In the genomic region with DNA sequence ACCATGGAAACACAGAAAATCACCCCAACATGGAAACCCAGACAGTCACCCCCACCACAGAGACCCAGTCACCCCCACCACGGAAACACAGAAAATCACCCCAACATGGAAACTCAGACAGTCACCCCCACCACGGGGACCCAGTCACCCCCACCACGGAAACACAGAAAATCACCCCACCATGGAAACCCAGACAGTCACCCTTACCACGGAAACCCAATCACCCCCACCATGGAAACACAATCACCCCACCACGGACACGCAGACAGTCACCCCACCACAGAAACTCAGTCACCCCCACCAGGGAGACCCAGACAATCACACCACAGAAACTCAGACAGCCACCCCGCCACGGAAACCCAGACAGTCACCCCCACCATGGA, we compare ENCODE assay signal across 8 cellular contexts. TPM values are rescaled to one million over a fixed set of nuclear protein-coding genes. Genes with fewer than 3 reads are reported as not detected.
DNase-seq lines count a peak whose midpoint lies in the region; ATAC-seq and TF ChIP-seq lines count a peak whose summit lies in the region.
"Not testable (repeated sequence)": the region's sequence is repeated elsewhere in the genome, so short reads cannot be mapped to it uniquely, and the experiment has no call there.

No MANE protein-coding gene starts in this region.

- H3K27me3 Mint-ChIP-seq in CD4-positive, alpha-beta T cell; IgD-negative memory B cell; activated B cell treated with CpG ODN at 0.5 μM for 24 hours; naive B cell; stimulated activated naive CD8-positive, alpha-beta T cell treated with anti-CD3 and anti-CD28 coated beads, Interleukin-15, amount 100 ng/mL, for 72 hours: not testable (repeated sequence)

- H3K4me3 Mint-ChIP-seq in CD4-positive, alpha-beta T cell; stimulated activated naive CD8-positive, alpha-beta T cell treated with anti-CD3 and anti-CD28 coated beads, Interleukin-15, amount 100 ng/mL, for 72 hours: not testable (repeated sequence)
- peak overlapping the region; percentile 86 to 98 (median 90) for H3K4me3 Mint-ChIP-seq in IgD-negative memory B cell
- peak overlapping the region; percentile 88 for H3K4me3 Mint-ChIP-seq in activated B cell treated with CpG ODN at 0.5 μM for 24 hours
- H3K4me3 Mint-ChIP-seq in naive B cell: peak overlapping the region; percentile 64 to 92 (median 87)

- ATAC-seq in CD4-positive, alpha-beta T cell (ENCODE audit: poor library complexity): peak; percentile 44
- not testable (repeated sequence) for ATAC-seq in activated B cell treated with CpG ODN at 0.5 μM for 24 hours (ENCODE audit: low read depth)
- ATAC-seq in activated naive CD4-positive, alpha-beta T cell treated with anti-CD3 and anti-CD28 coated beads, Interleukin-2, amount 50 U/mL, for 72 hours: peak; percentile 62 to 65
- peak in 1 of 2 donors; percentile 2 for ATAC-seq in naive B cell (ENCODE audit: low read depth in 2 of 2)
- peak; percentile 76 for ATAC-seq in stimulated activated naive CD8-positive, alpha-beta T cell treated with anti-CD3 and anti-CD28 coated beads, Interleukin-15, amount 100 ng/mL, for 72 hours

- H3K36me3 Mint-ChIP-seq in CD4-positive, alpha-beta T cell (ENCODE audit: low read depth): peaks cover 76% of the 10 kb centered on the region
- H3K36me3 Mint-ChIP-seq in IgD-negative memory B cell: not testable (repeated sequence)
- H3K36me3 Mint-ChIP-seq in activated B cell treated with CpG ODN at 0.5 μM for 24 hours (ENCODE audit: low read depth) (peaks cover 47% of the 10 kb centered on the region), naive B cell (peaks cover 9 to 27% of the 10 kb centered on the region in 2 donors)
- H3K36me3 Mint-ChIP-seq in activated naive CD4-positive, alpha-beta T cell treated with anti-CD3 and anti-CD28 coated beads, Interleukin-2, amount 50 U/mL, for 72 hours: peaks cover 47 to 63% of the 10 kb centered on the region in 2 donors

- CTCF ChIA-PET in CD4-positive, alpha-beta T cell (lab: Charles Lee): not testable (repeated sequence)
- CTCF ChIA-PET in activated B cell treated with CpG ODN at 0.5 μM for 24 hours (lab: Charles Lee): interaction anchor here (0.9 to 1.8 kb wide), 5 partner anchors 14 to 37 kb away, joined by 3 to 13 read pairs (median 7); no protein-coding TSS in a partner anchor

- not testable (repeated sequence) for H3K27ac ChIP-seq in CD4-positive, alpha-beta T cell (ENCODE audit: low read depth, low read length)

- not testable (repeated sequence) for DNase-seq in CD4-positive, alpha-beta T cell; activated B cell treated with CpG ODN at 0.5 μM for 24 hours; activated naive CD4-positive, alpha-beta T cell treated with anti-CD3 and anti-CD28 coated beads, Interleukin-2, amount 50 U/mL, for 72 hours (ENCODE audit: low spot score in 2 of 2)
- DNase-seq in activated T-cell treated with anti-CD3 and anti-CD28 coated beads for 24 hours (ENCODE audit: low read depth): peak; percentile 31
- peak; percentile 67 for DNase-seq in naive B cell
- peak in 2 of 3 donors; percentile 8 to 33 for DNase-seq in stimulated activated CD4-positive, alpha-beta T cell treated with anti-CD3 and anti-CD28 coated beads, TNF-alpha, amount 100 ng/mL, for 48 hours (ENCODE audit: low read depth in 3 of 3)
- peak; percentile 26 to 50 for DNase-seq in stimulated activated naive CD8-positive, alpha-beta T cell treated with anti-CD3 and anti-CD28 coated beads, Interleukin-15, amount 100 ng/mL, for 72 hours

- not testable (repeated sequence) for H3K27ac Mint-ChIP-seq in CD4-positive, alpha-beta T cell
- H3K27ac Mint-ChIP-seq in IgD-negative memory B cell: peak overlapping the region; percentile 97 to 100 (median 100)
- peak overlapping the region; percentile 100 for H3K27ac Mint-ChIP-seq in activated B cell treated with CpG ODN at 0.5 μM for 24 hours
- H3K27ac Mint-ChIP-seq in activated naive CD4-positive, alpha-beta T cell treated with anti-CD3 and anti-CD28 coated beads, Interleukin-2, amount 50 U/mL, for 72 hours: peak overlapping the region in 1 of 2 donors; percentile 73
- peak overlapping the region; percentile 99 to 100 (median 99) for H3K27ac Mint-ChIP-seq in naive B cell
- H3K27ac Mint-ChIP-seq in stimulated activated naive CD8-positive, alpha-beta T cell treated with anti-CD3 and anti-CD28 coated beads, Interleukin-15, amount 100 ng/mL, for 72 hours: peak overlapping the region; percentile 74 to 87

- H3K9me3 ChIP-seq in CD4-positive, alpha-beta T cell (ENCODE audit: control insufficient read depth, low read length): not testable (repeated sequence)

- intact Hi-C loops in CD4-positive, alpha-beta T cell (cut with DNase I, micrococcal nuclease): not testable (repeated sequence)
- intact Hi-C loops in activated B cell treated with CpG ODN at 0.5 μM for 24 hours (cut with micrococcal nuclease): loop anchor here (2.0 to 5.0 kb wide), 2 partner anchors 35 to 142 kb away; no protein-coding TSS in a partner anchor

- POLR2A ChIA-PET in CD4-positive, alpha-beta T cell (lab: Charles Lee): not testable (repeated sequence)
- POLR2A ChIA-PET in activated B cell treated with CpG ODN at 0.5 μM for 24 hours (lab: Charles Lee): interaction anchor here (1.1 to 2.7 kb wide), 12 partner anchors 11 to 508 kb away, joined by 4 to 169 read pairs (median 14); partner anchors contain the start of genes ANKRD10, CARS2, ING1 and NAXD

- not testable (repeated sequence) for H3K4me1 Mint-ChIP-seq in CD4-positive, alpha-beta T cell (ENCODE audit: low read depth)
- peaks cover 18 to 51% (median 42%) of the 10 kb centered on the region in 3 donors for H3K4me1 Mint-ChIP-seq in IgD-negative memory B cell
- peaks cover 68% of the 10 kb centered on the region for H3K4me1 Mint-ChIP-seq in activated B cell treated with CpG ODN at 0.5 μM for 24 hours
- peaks cover 43 to 76% (median 66%) of the 10 kb centered on the region in 3 donors for H3K4me1 Mint-ChIP-seq in naive B cell
- peaks cover 45% of the 10 kb centered on the region for H3K4me1 Mint-ChIP-seq in stimulated activated naive CD8-positive, alpha-beta T cell treated with anti-CD3 and anti-CD28 coated beads, Interleukin-15, amount 100 ng/mL, for 72 hours

- H3K9me3 Mint-ChIP-seq in CD4-positive, alpha-beta T cell; IgD-negative memory B cell; activated B cell treated with CpG ODN at 0.5 μM for 24 hours; activated naive CD4-positive, alpha-beta T cell treated with anti-CD3 and anti-CD28 coated beads, Interleukin-2, amount 50 U/mL, for 72 hours; naive B cell; stimulated activated naive CD8-positive, alpha-beta T cell treated with anti-CD3 and anti-CD28 coated beads, Interleukin-15, amount 100 ng/mL, for 72 hours: not testable (repeated sequence)

- not testable (repeated sequence) for H3K27me3 ChIP-seq in CD4-positive, alpha-beta T cell (ENCODE audit: control insufficient read depth, insufficient read depth, low read length)

- TF ChIP-seq CTCF in CD4-positive, alpha-beta T cell (IDR thresholded peaks at IDR 0.05); activated B cell treated with CpG ODN at 0.5 μM for 24 hours (IDR thresholded peaks at IDR 0.05): not testable (repeated sequence)

RNA-seq across cellular contexts. Expression of gene CARS2, which starts 28.7 kb away (rescaled TPM):
- 10 to 100 TPM; 50.2 to 56.5 TPM for total RNA-seq in CD4-positive, alpha-beta T cell
- polyA plus RNA-seq in IgD-negative memory B cell (68.5 TPM), naive B cell (ENCODE audit: low read depth in 6 of 6) (10 to 100 TPM; 44.4 to 69.8 (median 52.9) TPM)
- total RNA-seq in activated B cell treated with CpG ODN at 0.5 μM for 24 hours: 90.1 and 115 TPM in 2 replicates
- 10 to 100 TPM; 36.1 to 71.8 TPM for total RNA-seq in activated naive CD4-positive, alpha-beta T cell treated with anti-CD3 and anti-CD28 coated beads, Interleukin-2, amount 50 U/mL, for 72 hours

RNA-seq across cellular contexts. Expression of gene ING1, which starts 36.3 kb away (rescaled TPM):
- total RNA-seq in CD4-positive, alpha-beta T cell: 10 to 100 TPM; 14.6 to 16.2 TPM
- polyA plus RNA-seq in IgD-negative memory B cell (25.0 TPM), naive B cell (ENCODE audit: low read depth in 6 of 6) (10 to 100 TPM; 16.8 to 29.2 (median 20.9) TPM)
- 14.3 and 15.3 TPM in 2 replicates for total RNA-seq in activated B cell treated with CpG ODN at 0.5 μM for 24 hours
- total RNA-seq in activated naive CD4-positive, alpha-beta T cell treated with anti-CD3 and anti-CD28 coated beads, Interleukin-2, amount 50 U/mL, for 72 hours: 10 to 100 TPM; 19.6 to 26.7 TPM
